Comparison of ENCODE assay signal across 19 cellular contexts in genomic region chr9:92635760-92636159, GRCh38. TPM values are rescaled to one million over a fixed set of nuclear protein-coding genes. Genes with fewer than 3 reads are reported as not detected.
A peak's percentile ranks its signal among the peaks of the same experiment; 100 is the strongest.
DNase-seq lines count a peak whose midpoint lies in the region; ATAC-seq and TF ChIP-seq lines count a peak whose summit lies in the region.
"Had no signal": no experiment of that assay in that cellular context is flagged by ENCODE, and none has a peak within 500 bp of the region (broad histone marks: within the 10 kb centered on the region; RNA-seq: fewer than 3 reads in every experiment).

No MANE protein-coding gene starts in this region.

- no peaks in the 10 kb centered on the region for H3K27me3 Mint-ChIP-seq in activated T-cell treated with anti-CD3 and anti-CD28 coated beads, Interleukin-2, amount 50 U/mL, for 24 hours
- H3K27me3 Mint-ChIP-seq: CD4-positive, CD25-positive, alpha-beta regulatory T cell had no signal

- peak; percentile 21 for DNase-seq in activated T-cell treated with anti-CD3 and anti-CD28 coated beads, Interleukin-2, amount 50 U/mL, for 24 hours
- DNase-seq in activated T-cell treated with anti-CD3 and anti-CD28 coated beads, Interleukin-2, amount 50 U/mL, for 1 hour: no peak
- DNase-seq in coronary artery (ENCODE audit: low spot score): peak; percentile 33
- peak; percentile 58 for DNase-seq in sigmoid colon
- peak; percentile 8 to 10 for DNase-seq in uterus
- DNase-seq in stimulated activated CD4-positive, alpha-beta T cell treated with anti-CD3 and anti-CD28 coated beads, Interleukin-12 subunit alpha, Interleukin-12 subunit beta, amount 100 ng/mL, for 4 hours: no peak
- no peak for DNase-seq in foreskin melanocyte
- DNase-seq: BE2C; Caco-2; CD4-positive, CD25-positive, alpha-beta regulatory T cell; GOT3; KBM-7; NCI-H187; NCI-H2107; NCI-H2227 treated with DMSO at 0.1 percent for 48 hours; NCI-H510A treated with DMSO at 0.1 percent for 48 hours; NCI-H774; SHP77 had no signal

- H3K4me3 ChIP-seq in coronary artery (no peak overlapping the region), sigmoid colon (no peak overlapping the region), uterus (no peak overlapping the region)

- H3K27ac ChIP-seq in coronary artery (no peak overlapping the region), sigmoid colon (no peak overlapping the region), uterus (no peak overlapping the region)

- no peaks in the 10 kb centered on the region for H3K9me3 Mint-ChIP-seq in activated T-cell treated with anti-CD3 and anti-CD28 coated beads, Interleukin-2, amount 50 U/mL, for 24 hours
- H3K9me3 Mint-ChIP-seq: CD4-positive, CD25-positive, alpha-beta regulatory T cell had no signal

- H3K27me3 ChIP-seq in sigmoid colon (no peaks in the 10 kb centered on the region), uterus (no peaks in the 10 kb centered on the region)
- H3K27me3 ChIP-seq: BE2C had no signal

- no peak overlapping the region for H3K27ac Mint-ChIP-seq in activated T-cell treated with anti-CD3 and anti-CD28 coated beads, Interleukin-2, amount 50 U/mL, for 24 hours
- H3K27ac Mint-ChIP-seq: CD4-positive, CD25-positive, alpha-beta regulatory T cell had no signal

- H3K36me3 ChIP-seq in sigmoid colon (peaks cover 7 to 82% (median 31%) of the 10 kb centered on the region in 4 donors), uterus (no peaks in the 10 kb centered on the region)

- ATAC-seq in HG02610 (IDR thresholded peaks at IDR 0.05; ENCODE audit: unreplicated experiment): no peak

- no peak overlapping the region for H3K4me3 Mint-ChIP-seq in activated T-cell treated with anti-CD3 and anti-CD28 coated beads, Interleukin-2, amount 50 U/mL, for 24 hours
- H3K4me3 Mint-ChIP-seq: CD4-positive, CD25-positive, alpha-beta regulatory T cell had no signal

- TF ChIP-seq EP300 in sigmoid colon (IDR thresholded peaks at IDR 0.05): no peak

- H3K9me3 ChIP-seq in sigmoid colon (no peaks in the 10 kb centered on the region), uterus (no peaks in the 10 kb centered on the region)
- H3K9me3 ChIP-seq: BE2C, Caco-2 had no signal

- H3K4me1 Mint-ChIP-seq in activated T-cell treated with anti-CD3 and anti-CD28 coated beads, Interleukin-2, amount 50 U/mL, for 24 hours (ENCODE audit: low read depth): peaks cover 8% of the 10 kb centered on the region

- H3K4me1 ChIP-seq in sigmoid colon (peaks cover 0 to 15% (median 5%) of the 10 kb centered on the region in 4 donors), uterus (peaks cover 0 to 4% of the 10 kb centered on the region in 2 donors)
- H3K4me1 ChIP-seq: BE2C, Caco-2 had no signal

- 93 to 95% methylated on average over 4 of the region's 4 CpGs for WGBS in sigmoid colon, 2 donors

- TF ChIP-seq CTCF in coronary artery (IDR thresholded peaks at IDR 0.05) (no peak), sigmoid colon (IDR thresholded peaks at IDR 0.05) (no peak), uterus (IDR thresholded peaks at IDR 0.05) (no peak)

- H3K36me3 Mint-ChIP-seq in activated T-cell treated with anti-CD3 and anti-CD28 coated beads, Interleukin-2, amount 50 U/mL, for 24 hours (ENCODE audit: low read depth): peaks cover 94% of the 10 kb centered on the region

- TF ChIP-seq POLR2A in sigmoid colon (IDR thresholded peaks at IDR 0.05) (no peak), uterus (IDR thresholded peaks at IDR 0.05) (no peak)

- intact Hi-C loops in sigmoid colon (cut with DNase I) (loop anchor here (10.0 kb wide), 1 partner anchor 501 kb away; no protein-coding TSS in a partner anchor), uterus (cut with DNase I; ENCODE audit: low total_unique reads) (loop anchor here (5.0 kb wide), 2 partner anchors 298 to 498 kb away; no protein-coding TSS in a partner anchor)

RNA-seq across cellular contexts. Expression of gene IPPK, which starts 34.2 kb away (rescaled TPM):
- total RNA-seq in sigmoid colon: 10 to 100 TPM in 1 of 4 donors, 1 to 10 TPM in 3; 5.7 to 12.5 (median 6.9) TPM
- polyA plus RNA-seq in sigmoid colon: 1 to 10 TPM; 3.6 to 7.8 (median 4.4) TPM
- total RNA-seq in uterus: 10 to 100 TPM in 2 of 4 donors, 1 to 10 TPM in 2; 5.9 to 13.1 (median 8.5) TPM

Comparison
In these comparisons a context has a peak if more than half of its experiments do, and no peak if none do; other contexts are left out.
1. DNase-seq: peak in activated T-cell treated with anti-CD3 and anti-CD28 coated beads, Interleukin-2, amount 50 U/mL, for 24 hours (single experiment), coronary artery (single experiment), sigmoid colon (single experiment) and uterus (2 of 2); none in activated T-cell treated with anti-CD3 and anti-CD28 coated beads, Interleukin-2, amount 50 U/mL, for 1 hour (single experiment), stimulated activated CD4-positive, alpha-beta T cell treated with anti-CD3 and anti-CD28 coated beads, Interleukin-12 subunit alpha, Interleukin-12 subunit beta, amount 100 ng/mL, for 4 hours (single experiment) and foreskin melanocyte (single experiment).